Comparison of ENCODE assay signal across 9 cellular contexts in the genomic region with DNA sequence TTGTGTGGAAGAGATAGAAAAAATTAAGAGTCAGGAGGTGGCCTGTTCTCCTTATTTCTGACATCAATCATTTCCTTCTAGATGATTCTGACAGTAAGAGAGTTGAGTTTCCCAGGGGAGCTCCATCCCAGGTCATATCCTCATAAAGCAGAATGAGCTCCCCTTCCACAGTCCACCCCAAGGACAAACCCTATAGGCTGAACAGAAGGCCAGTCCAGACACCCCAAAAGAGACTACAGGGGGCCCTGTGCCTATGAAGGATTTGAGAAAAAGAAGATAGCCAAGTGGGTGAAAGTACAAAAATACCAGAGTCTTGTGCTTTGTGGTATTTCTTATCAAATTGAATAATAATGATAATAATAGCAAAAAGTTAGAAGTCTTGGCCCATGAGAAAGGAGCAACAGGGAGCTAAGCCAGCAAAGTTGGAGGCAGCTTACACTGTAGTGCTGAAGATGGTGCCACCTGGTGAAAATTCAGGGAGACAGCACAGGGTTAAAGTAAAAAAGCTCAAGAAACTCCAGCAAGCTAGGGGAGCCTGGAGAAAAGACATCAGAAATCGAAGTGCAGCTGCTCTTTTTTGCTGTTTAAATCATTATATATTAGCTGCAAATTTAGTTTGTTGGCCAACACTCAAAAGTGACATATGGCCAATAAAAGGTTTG. TPM values are rescaled to one million over a fixed set of nuclear protein-coding genes. Genes with fewer than 3 reads are reported as not detected.
DNase-seq lines count a peak whose midpoint lies in the region; ATAC-seq, FAIRE-seq and TF ChIP-seq lines count a peak whose summit lies in the region.
"Had no signal": no experiment of that assay in that cellular context is flagged by ENCODE, and none has a peak within 500 bp of the region (broad histone marks: within the 10 kb centered on the region; RNA-seq: fewer than 3 reads in every experiment).

No MANE protein-coding gene starts in this region.

- H3K36me3 Mint-ChIP-seq in CD14-positive monocyte, result no peaks in the 10 kb centered on the region

- H3K27me3 ChIP-seq in cardiac muscle cell (no peaks in the 10 kb centered on the region), bronchial epithelial cell (ENCODE audit: control insufficient read depth, insufficient read depth, low read length) (no peaks in the 10 kb centered on the region), prostate gland (replicated peaks; ENCODE audit: insufficient read depth) (no peaks in the 10 kb centered on the region)

- no peaks in the 10 kb centered on the region for H3K4me1 Mint-ChIP-seq in CD14-positive monocyte

- peak; percentile 55 for TF ChIP-seq CTCF in cardiac muscle cell (IDR thresholded peaks at IDR 0.05; ENCODE audit: low read depth, low read length)
- TF ChIP-seq CTCF in bronchial epithelial cell (IDR thresholded peaks at IDR 0.05; ENCODE audit: insufficient read depth, low read length, severe bottlenecking), result peak; percentile 65
- TF ChIP-seq CTCF in prostate gland (IDR thresholded peaks at IDR 0.05), result peak in 3 of 4 experiments; percentile 12 to 38 (median 26)
- TF ChIP-seq CTCF in CD14-positive monocyte (IDR thresholded peaks at IDR 0.05), result no peak

- 33% methylated on average over 1 of the region's 1 CpG for WGBS in prostate gland

- no peaks in the 10 kb centered on the region for H3K9me3 Mint-ChIP-seq in CD14-positive monocyte

- no peak overlapping the region for H3K27ac Mint-ChIP-seq in CD14-positive monocyte

- intact Hi-C loops in cardiac septum (cut with DNase I) (no loop called here), prostate gland (cut with DNase I) (loop anchor here (5.0 kb wide), 1 partner anchor 888 kb away; no protein-coding TSS in a partner anchor), CD14-positive monocyte (cut with micrococcal nuclease) (no loop called here)

- H3K4me3 ChIP-seq in cardiac muscle cell (no peak overlapping the region), bronchial epithelial cell (ENCODE audit: low read depth, low read length) (no peak overlapping the region), prostate gland (no peak overlapping the region)

- H3K4me1 ChIP-seq in cardiac muscle cell (ENCODE audit: low read depth) (no peaks in the 10 kb centered on the region), prostate gland (replicated peaks) (no peaks in the 10 kb centered on the region)

- H3K4me3 Mint-ChIP-seq in CD14-positive monocyte, result no peak overlapping the region

- DNase-seq in cardiac muscle cell (ENCODE audit: low read depth in 1 of 2, low spot score in 1 of 2), result peak; percentile 46 to 71
- no peak for DNase-seq in cardiac septum (ENCODE audit: low spot score)
- peak; percentile 96 for DNase-seq in NCI-H1694 (lab: John Stamatoyannopoulos, UW)
- peak; percentile 37 for DNase-seq in bronchial epithelial cell (ENCODE audit: low read depth)
- peak; percentile 8 for DNase-seq in prostate gland (ENCODE audit: low spot score)
- no peak for DNase-seq in CD14-positive monocyte (ENCODE audit: low spot score)
- no peak for DNase-seq in activated CD8-positive, alpha-beta memory T cell treated with anti-CD3 and anti-CD28 coated beads, Interleukin-2, amount 50 U/mL, for 48 hours

- TF ChIP-seq POLR2A in prostate gland (IDR thresholded peaks at IDR 0.05), result no peak

- H3K9me3 ChIP-seq in cardiac muscle cell (ENCODE audit: low read depth) (no peaks in the 10 kb centered on the region), prostate gland (no peaks in the 10 kb centered on the region)

- FAIRE-seq in bronchial epithelial cell (lab: Jason Lieb, UNC), result no peak
- FAIRE-seq: G401.6 had no signal

- H3K27ac ChIP-seq in cardiac muscle cell, result no peak overlapping the region
- H3K27ac ChIP-seq in prostate gland, result no peak overlapping the region

- H3K36me3 ChIP-seq in cardiac muscle cell (no peaks in the 10 kb centered on the region), bronchial epithelial cell (ENCODE audit: control insufficient read depth, insufficient read depth, low read length) (no peaks in the 10 kb centered on the region), prostate gland (no peaks in the 10 kb centered on the region)

- ATAC-seq in HG03097 (IDR thresholded peaks at IDR 0.05; ENCODE audit: low FRiP score, unreplicated experiment), result no peak

- peaks cover 0 to 8% (median 1%) of the 10 kb centered on the region in 3 donors for H3K27me3 Mint-ChIP-seq in CD14-positive monocyte (ENCODE audit: low read depth in 3 of 3)

RNA-seq across cellular contexts. Expression of gene SLC24A5, which starts 35.9 kb away (rescaled TPM):
- not detected in 2 replicates for total RNA-seq in cardiac muscle cell
- polyA plus RNA-seq in cardiac muscle cell, result 0.05 TPM in 1 of 2 replicates, not detected in the other
- not detected for total RNA-seq in cardiac septum
- not detected in 2 replicates for total RNA-seq in bronchial epithelial cell
- not detected for total RNA-seq in prostate gland
- not detected for polyA plus RNA-seq in CD14-positive monocyte

Comparison
In these comparisons a context has a peak if more than half of its experiments do, and no peak if none do; other contexts are left out.
1. DNase-seq: peak in cardiac muscle cell (2 of 2), NCI-H1694 (single experiment), bronchial epithelial cell (single experiment) and prostate gland (single experiment); none in cardiac septum (single experiment), CD14-positive monocyte (single experiment) and activated CD8-positive, alpha-beta memory T cell treated with anti-CD3 and anti-CD28 coated beads, Interleukin-2, amount 50 U/mL, for 48 hours (single experiment).